In genomic region chr10:37552881-37553280, GRCh38 we compare ENCODE assay signal across 16 cellular contexts.
DNase-seq lines count a peak whose midpoint lies in the region; ATAC-seq and TF ChIP-seq lines count a peak whose summit lies in the region.
"Had no signal": no experiment of that assay in that cellular context is flagged by ENCODE, and none has a peak within 500 bp of the region (broad histone marks: within the 10 kb centered on the region; RNA-seq: fewer than 3 reads in every experiment).

No MANE protein-coding gene starts in this region.

- H3K4me3 ChIP-seq in esophagus muscularis mucosa = no peak overlapping the region
- H3K4me3 ChIP-seq in heart right ventricle = no peak overlapping the region
- no peak overlapping the region for H3K4me3 ChIP-seq in right atrium auricular region
- H3K4me3 ChIP-seq: GM23248, HAP-1 had no signal

- H3K9me3 ChIP-seq in esophagus muscularis mucosa (no peaks in the 10 kb centered on the region), heart right ventricle (peaks cover 0 to 12% (median 0%) of the 10 kb centered on the region in 11 donors), right atrium auricular region (no peaks in the 10 kb centered on the region)
- H3K9me3 ChIP-seq: BE2C, HAP-1 had no signal

- 80% methylated on average over 1 of the region's 1 CpG for WGBS in esophagus muscularis mucosa
- 67 to 89% methylated on average over 1 of the region's 1 CpG for WGBS in heart right ventricle, 2 donors

- TF ChIP-seq EP300 in esophagus muscularis mucosa (IDR thresholded peaks at IDR 0.05) = no peak

- no peaks in the 10 kb centered on the region for H3K27me3 ChIP-seq in esophagus muscularis mucosa
- H3K27me3 ChIP-seq in heart right ventricle = peaks cover 0 to 3% (median 0%) of the 10 kb centered on the region in 7 donors
- no peaks in the 10 kb centered on the region for H3K27me3 ChIP-seq in right atrium auricular region
- H3K27me3 ChIP-seq: BE2C had no signal

- no peaks in the 10 kb centered on the region for H3K36me3 ChIP-seq in esophagus muscularis mucosa
- no peaks in the 10 kb centered on the region for H3K36me3 ChIP-seq in heart right ventricle
- H3K36me3 ChIP-seq in right atrium auricular region = no peaks in the 10 kb centered on the region
- H3K36me3 ChIP-seq: BE2C, HAP-1 had no signal

- H3K27ac ChIP-seq in esophagus muscularis mucosa (replicated peaks in 1 of 4) = no peak overlapping the region
- H3K27ac ChIP-seq in heart right ventricle = peak overlapping the region in 2 of 10 donors; percentile 10 to 16
- peak overlapping the region; percentile 7 to 31 for H3K27ac ChIP-seq in right atrium auricular region
- H3K27ac ChIP-seq: GM23248 had no signal

- TF ChIP-seq CTCF in esophagus muscularis mucosa (IDR thresholded peaks at IDR 0.05) (no peak), heart right ventricle (IDR thresholded peaks at IDR 0.05) (no peak), right atrium auricular region (IDR thresholded peaks at IDR 0.05) (no peak)

- peak; percentile 62 for DNase-seq in esophagus muscularis mucosa (ENCODE audit: extremely low spot score)
- no peak for DNase-seq in heart right ventricle
- no peak for DNase-seq in right atrium auricular region (ENCODE audit: low spot score)
- DNase-seq in cerebellar cortex (ENCODE audit: low spot score) = no peak
- no peak for DNase-seq in DMS53 treated with DMSO at 0.1 percent for 48 hours (lab: John Stamatoyannopoulos, UW; ENCODE audit: unreplicated experiment)
- DNase-seq: ACHN; BE2C; C1 segment of cervical spinal cord; CD4-positive, CD25-positive, alpha-beta regulatory T cell; CD8-positive, alpha-beta memory T cell; COR-L47; DMS 273 treated with DMSO at 0.1 percent for 48 hours; DMS53; GM23248 had no signal

- H3K4me1 ChIP-seq in esophagus muscularis mucosa = no peaks in the 10 kb centered on the region
- peaks cover 0 to 19% (median 0%) of the 10 kb centered on the region in 9 donors for H3K4me1 ChIP-seq in heart right ventricle
- H3K4me1 ChIP-seq in right atrium auricular region = no peaks in the 10 kb centered on the region
- H3K4me1 ChIP-seq: BE2C, HAP-1 had no signal

- ATAC-seq in heart right ventricle = peak in 5 of 8 donors; percentile 34 to 85 (median 66)
- ATAC-seq in GM18861 (IDR thresholded peaks at IDR 0.05; ENCODE audit: unreplicated experiment) = no peak

- intact Hi-C loops in esophagus muscularis mucosa (cut with DNase I) = no loop called here
- intact Hi-C loops in heart right ventricle (cut with DNase I) = no loop called here

- no peak for TF ChIP-seq POLR2A in esophagus muscularis mucosa (IDR thresholded peaks at IDR 0.05; ENCODE audit: low read depth)

Comparison
In these comparisons a context has a peak if more than half of its experiments do, and no peak if none do; other contexts are left out.
1. H3K27ac ChIP-seq: peak in right atrium auricular region (2 of 2); none in esophagus muscularis mucosa (0 of 4).